In the genomic region with DNA sequence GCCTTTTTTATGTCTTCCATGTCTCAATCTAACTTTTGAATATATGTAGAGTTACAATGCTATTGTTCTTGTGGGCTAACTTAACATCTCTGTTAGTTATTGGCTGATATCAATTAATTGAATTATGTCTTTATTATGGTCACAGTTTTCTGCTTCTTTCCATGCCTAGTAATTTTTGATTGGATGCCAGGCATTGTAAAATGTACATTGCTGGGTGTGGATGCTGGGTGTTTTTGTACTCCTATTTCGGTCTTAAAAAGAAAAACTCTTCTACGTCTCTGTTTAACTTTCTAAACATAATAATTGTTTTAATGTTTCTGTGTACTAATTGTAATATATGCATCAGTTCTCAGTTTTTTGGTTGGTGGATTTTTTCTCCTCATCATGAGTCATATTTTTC, we compare ENCODE assay signal across 40 cellular contexts.
"Had no signal": no experiment of that assay in that cellular context is flagged by ENCODE, and none has a peak within 500 bp of the region (broad histone marks: within the 10 kb centered on the region; RNA-seq: fewer than 3 reads in every experiment).

No MANE protein-coding gene starts in this region.

- FAIRE-seq: astrocyte, bronchial epithelial cell had no signal

- DNase-seq: activated effector memory CD4-positive, alpha-beta T cell treated with anti-CD3 and anti-CD28 coated beads, Interleukin-2, amount 50 U/mL, for 16 hours; activated effector memory CD4-positive, alpha-beta T cell treated with Interleukin-2 at 50 U/mL for 16 hours; activated gamma-delta T cell; activated gamma-delta T cell treated with Interleukin-2 at 50 U/mL for 16 hours; activated naive CD4-positive, alpha-beta T cell; activated naive CD4-positive, alpha-beta T cell treated with anti-CD3 and anti-CD28 coated beads for 36 hours; activated naive CD4-positive, alpha-beta T cell treated with anti-CD3 and anti-CD28 coated beads, Interleukin-2, amount 10 ng/mL, durations not matched to agents 7 days and 5 days; activated naive CD4-positive, alpha-beta T cell treated with anti-CD3 and anti-CD28 coated beads, Interleukin-2, amount 50 U/mL, for 16 hours; activated naive CD4-positive, alpha-beta T cell treated with Interleukin-2 at 50 U/mL for 16 hours; activated naive CD8-positive, alpha-beta T cell treated with anti-CD3 and anti-CD28 coated beads for 36 hours; activated naive CD8-positive, alpha-beta T cell treated with anti-CD3 and anti-CD28 coated beads, Interleukin-2, amount 10 ng/mL, durations not matched to agents 7 days and 5 days; activated naive CD8-positive, alpha-beta T cell treated with anti-CD3 and anti-CD28 coated beads, Interleukin-2, amount 50 U/mL, for 24 hours; activated T-cell treated with anti-CD3 and anti-CD28 coated beads, Interleukin-2, amount 50 U/mL, for 1 hour; activated T-cell treated with anti-CD3 and anti-CD28 coated beads, Interleukin-2, amount 50 U/mL, for 24 hours; activated T-cell treated with anti-CD3 and anti-CD28 coated beads, Interleukin-2, amount 50 U/mL, for 4 hours; activated T-cell treated with anti-CD3 and anti-CD28 coated beads, Interleukin-2, amount 50 U/mL, for 48 hours; activated T-cell treated with anti-CD3 and anti-CD28 coated beads, Interleukin-2, amount 50 U/mL, for 72 hours; adrenal gland; amniotic stem cell; amygdala; anterior cingulate cortex; aorta; body of pancreas; brain microvascular endothelial cell; caudate nucleus; central memory CD4-positive, alpha-beta T cell; cerebellar nuclear complex had no signal

- H3K9me3 ChIP-seq: adrenal gland, ascending aorta, body of pancreas, breast epithelium had no signal

- H3K36me3 Mint-ChIP-seq: activated naive CD4-positive, alpha-beta T cell treated with anti-CD3 and anti-CD28 coated beads, Interleukin-2, amount 10 ng/mL, durations not matched to agents 7 days and 5 days; activated naive CD4-positive, alpha-beta T cell treated with anti-CD3 and anti-CD28 coated beads, Interleukin-2, amount 50 U/mL, for 24 hours; activated naive CD4-positive, alpha-beta T cell treated with anti-CD3 and anti-CD28 coated beads, Interleukin-2, amount 50 U/mL, for 72 hours; activated naive CD8-positive, alpha-beta T cell; activated naive CD8-positive, alpha-beta T cell treated with anti-CD3 and anti-CD28 coated beads for 36 hours; activated naive CD8-positive, alpha-beta T cell treated with anti-CD3 and anti-CD28 coated beads, Interleukin-2, amount 10 ng/mL, durations not matched to agents 7 days and 5 days; brain had no signal

- H3K4me1 ChIP-seq: adrenal gland, ascending aorta, body of pancreas, breast epithelium had no signal

- ATAC-seq: activated naive CD4-positive, alpha-beta T cell treated with anti-CD3 and anti-CD28 coated beads, Interleukin-2, amount 50 U/mL, for 72 hours; activated naive CD8-positive, alpha-beta T cell treated with anti-CD3 and anti-CD28 coated beads, Interleukin-2, amount 50 U/mL, for 24 hours; activated T-cell treated with anti-CD3 and anti-CD28 coated beads, Interleukin-2, amount 50 U/mL, for 4 hours; activated T-cell treated with anti-CD3 and anti-CD28 coated beads, Interleukin-2, amount 50 U/mL, for 72 hours; activated T-helper 17 cell treated with anti-CD3 and anti-CD28 coated beads, Interleukin-2, amount 50 U/mL, for 72 hours; body of pancreas had no signal

- H3K4me1 Mint-ChIP-seq: activated naive CD4-positive, alpha-beta T cell treated with anti-CD3 and anti-CD28 coated beads, Interleukin-2, amount 10 ng/mL, durations not matched to agents 7 days and 5 days; activated naive CD4-positive, alpha-beta T cell treated with anti-CD3 and anti-CD28 coated beads, Interleukin-2, amount 50 U/mL, for 24 hours; activated naive CD8-positive, alpha-beta T cell treated with anti-CD3 and anti-CD28 coated beads for 36 hours; activated naive CD8-positive, alpha-beta T cell treated with anti-CD3 and anti-CD28 coated beads, Interleukin-2, amount 10 ng/mL, durations not matched to agents 7 days and 5 days; activated naive CD8-positive, alpha-beta T cell treated with anti-CD3 and anti-CD28 coated beads, Interleukin-2, amount 50 U/mL, for 24 hours; activated T-helper 17 cell treated with anti-CD3 and anti-CD28 coated beads, Interleukin-2, amount 50 U/mL, for 72 hours; brain; central memory CD8-positive, alpha-beta T cell had no signal

- H3K4me3 Mint-ChIP-seq: activated naive CD4-positive, alpha-beta T cell treated with anti-CD3 and anti-CD28 coated beads for 36 hours; activated naive CD4-positive, alpha-beta T cell treated with anti-CD3 and anti-CD28 coated beads, Interleukin-2, amount 10 ng/mL, durations not matched to agents 7 days and 5 days; activated naive CD4-positive, alpha-beta T cell treated with anti-CD3 and anti-CD28 coated beads, Interleukin-2, amount 50 U/mL, for 24 hours; activated naive CD8-positive, alpha-beta T cell; activated naive CD8-positive, alpha-beta T cell treated with anti-CD3 and anti-CD28 coated beads for 36 hours; activated naive CD8-positive, alpha-beta T cell treated with anti-CD3 and anti-CD28 coated beads, Interleukin-2, amount 10 ng/mL, durations not matched to agents 7 days and 5 days; activated naive CD8-positive, alpha-beta T cell treated with anti-CD3 and anti-CD28 coated beads, Interleukin-2, amount 50 U/mL, for 24 hours; activated T-cell treated with anti-CD3 and anti-CD28 coated beads, Interleukin-2, amount 50 U/mL, for 24 hours; activated T-cell treated with anti-CD3 and anti-CD28 coated beads, Interleukin-2, amount 50 U/mL, for 4 hours; activated T-cell treated with anti-CD3 and anti-CD28 coated beads, Interleukin-2, amount 50 U/mL, for 72 hours; activated T-helper 1 cell treated with anti-CD3 and anti-CD28 coated beads, Interleukin-12 subunit alpha, Interleukin-12 subunit beta, Interleukin-2, Interleukin-4 antibody, amounts not matched to agents 30 ng/mL and 10 ng/mL and 1 ng/mL, durations not matched to agents 14 hours and 24 hours and 36 hours; activated T-helper 17 cell treated with anti-CD3 and anti-CD28 coated beads, Interleukin-2, amount 50 U/mL, for 72 hours; brain; central memory CD8-positive, alpha-beta T cell had no signal

- H3K4me3 ChIP-seq: adrenal gland, ascending aorta, body of pancreas, breast epithelium, cardiac muscle cell had no signal

- H3K27me3 ChIP-seq: adrenal gland, ascending aorta, body of pancreas, brain microvascular endothelial cell, breast epithelium, cardiac muscle cell had no signal

- H3K36me3 ChIP-seq: adrenal gland, ascending aorta, brain microvascular endothelial cell, breast epithelium, cardiac muscle cell had no signal

- H3K27me3 Mint-ChIP-seq: activated naive CD4-positive, alpha-beta T cell treated with anti-CD3 and anti-CD28 coated beads, Interleukin-2, amount 10 ng/mL, durations not matched to agents 7 days and 5 days; activated naive CD8-positive, alpha-beta T cell; activated naive CD8-positive, alpha-beta T cell treated with anti-CD3 and anti-CD28 coated beads for 36 hours; activated naive CD8-positive, alpha-beta T cell treated with anti-CD3 and anti-CD28 coated beads, Interleukin-2, amount 10 ng/mL, durations not matched to agents 7 days and 5 days; activated naive CD8-positive, alpha-beta T cell treated with anti-CD3 and anti-CD28 coated beads, Interleukin-2, amount 50 U/mL, for 24 hours; activated T-cell treated with anti-CD3 and anti-CD28 coated beads, Interleukin-2, amount 50 U/mL, for 24 hours; activated T-helper 17 cell treated with anti-CD3 and anti-CD28 coated beads, Interleukin-2, amount 50 U/mL, for 72 hours; central memory CD8-positive, alpha-beta T cell had no signal

- H3K27ac Mint-ChIP-seq: activated naive CD4-positive, alpha-beta T cell treated with anti-CD3 and anti-CD28 coated beads for 36 hours; activated naive CD4-positive, alpha-beta T cell treated with anti-CD3 and anti-CD28 coated beads, Interleukin-2, amount 10 ng/mL, durations not matched to agents 7 days and 5 days; activated naive CD4-positive, alpha-beta T cell treated with anti-CD3 and anti-CD28 coated beads, Interleukin-2, amount 50 U/mL, for 24 hours; activated naive CD4-positive, alpha-beta T cell treated with anti-CD3 and anti-CD28 coated beads, Interleukin-2, amount 50 U/mL, for 72 hours; activated naive CD8-positive, alpha-beta T cell; activated naive CD8-positive, alpha-beta T cell treated with anti-CD3 and anti-CD28 coated beads for 36 hours; activated naive CD8-positive, alpha-beta T cell treated with anti-CD3 and anti-CD28 coated beads, Interleukin-2, amount 10 ng/mL, durations not matched to agents 7 days and 5 days; activated naive CD8-positive, alpha-beta T cell treated with anti-CD3 and anti-CD28 coated beads, Interleukin-2, amount 50 U/mL, for 24 hours; activated T-cell treated with anti-CD3 and anti-CD28 coated beads, Interleukin-2, amount 50 U/mL, for 24 hours; activated T-cell treated with anti-CD3 and anti-CD28 coated beads, Interleukin-2, amount 50 U/mL, for 72 hours; activated T-helper 1 cell treated with anti-CD3 and anti-CD28 coated beads, Interleukin-12 subunit alpha, Interleukin-12 subunit beta, Interleukin-2, Interleukin-4 antibody, amounts not matched to agents 30 ng/mL and 10 ng/mL and 1 ng/mL, durations not matched to agents 14 hours and 24 hours and 36 hours; activated T-helper 17 cell treated with anti-CD3 and anti-CD28 coated beads, Interleukin-2, amount 50 U/mL, for 72 hours; activated T-helper 2 cell treated with anti-CD3 and anti-CD28 coated beads, Interferon-gamma antibody, Interleukin-2, Interleukin-4, amounts not matched to agents 10 μg/mL and 5 μg/mL and 100 μg/mL, durations not matched to agents 14 hours and 24 hours and 36 hours; brain had no signal

- H3K27ac ChIP-seq: adrenal gland, ascending aorta, body of pancreas, brain microvascular endothelial cell, breast epithelium, cardiac muscle cell had no signal
